23 cellular contexts compared by ENCODE assay signal in the genomic region with DNA sequence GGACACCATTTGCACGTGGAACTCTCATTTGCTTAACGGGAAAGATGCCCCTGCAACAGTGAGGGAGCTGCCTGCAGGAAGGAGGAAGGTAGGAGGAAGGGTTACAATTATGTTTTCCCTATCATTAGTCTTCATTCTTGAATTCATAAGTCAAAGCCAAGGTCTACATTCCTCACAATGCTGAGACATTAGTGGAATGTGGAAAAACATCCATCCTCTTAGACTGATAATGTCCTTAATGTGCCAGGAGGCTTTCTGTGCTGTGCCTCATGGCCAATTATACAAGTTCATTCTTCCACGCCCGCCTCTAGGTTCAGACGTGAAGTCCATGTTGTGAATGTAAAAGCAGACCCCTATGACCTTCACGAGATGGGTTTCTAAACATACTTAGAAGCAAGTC.
DNase-seq lines count a peak whose midpoint lies in the region; ATAC-seq and TF ChIP-seq lines count a peak whose summit lies in the region.
"Had no signal": no experiment of that assay in that cellular context is flagged by ENCODE, and none has a peak within 500 bp of the region (broad histone marks: within the 10 kb centered on the region; RNA-seq: fewer than 3 reads in every experiment).

No MANE protein-coding gene starts in this region.

- peak; percentile 74 for ATAC-seq in omental fat pad (ENCODE audit: low FRiP score)
- ATAC-seq in activated CD4-positive, CD25-positive, alpha-beta regulatory T cell treated with anti-CD3 and anti-CD28 coated beads, Interleukin-2, amount 50 U/mL, for 24 hours: no peak
- ATAC-seq in Right ventricle myocardium inferior: no peak
- ATAC-seq: HepG2; left lung; stimulated activated naive CD8-positive, alpha-beta T cell treated with anti-CD3 and anti-CD28 coated beads, Interleukin-15, Interleukin-2, amounts not matched to agents 100 U/mL and 50 U/mL, for 24 hours had no signal

- peak; percentile 76 for DNase-seq in EL
- peak; percentile 19 for DNase-seq in MG63
- DNase-seq in dedifferentiated amniotic fluid mesenchymal stem cell (ENCODE audit: extremely low spot score): peak; percentile 18
- DNase-seq in omental fat pad (ENCODE audit: low spot score): no peak
- no peak for DNase-seq in Right ventricle myocardium inferior (ENCODE audit: missing footprints)
- DNase-seq in islet precursor cell: no peak
- DNase-seq in CD4-positive, alpha-beta memory T cell: no peak
- DNase-seq: activated CD4-positive, alpha-beta T cell treated with anti-CD3 and anti-CD28 coated beads, Interleukin-2, amount 50 U/mL, for 1 hour; activated effector memory CD4-positive, alpha-beta T cell treated with anti-CD3 and anti-CD28 coated beads, Interleukin-2, amount 50 U/mL, for 16 hours; erythroblast; left lung; midbrain; NCI-H1436; NCI-H2171; stimulated activated naive CD8-positive, alpha-beta T cell treated with anti-CD3 and anti-CD28 coated beads, Interleukin-15, Interleukin-2, amounts not matched to agents 100 U/mL and 50 U/mL, for 24 hours; transverse colon had no signal

- no peaks in the 10 kb centered on the region for H3K4me1 Mint-ChIP-seq in CD4-positive, alpha-beta memory T cell
- H3K4me1 Mint-ChIP-seq: central memory CD8-positive, alpha-beta T cell; nephron had no signal

- no peaks in the 10 kb centered on the region for H3K27me3 ChIP-seq in MG63
- no peaks in the 10 kb centered on the region for H3K27me3 ChIP-seq in CD4-positive, alpha-beta memory T cell (ENCODE audit: insufficient read depth, low read length)
- H3K27me3 ChIP-seq: left lung, transverse colon had no signal

- no peak overlapping the region for H3K27ac Mint-ChIP-seq in CD4-positive, alpha-beta memory T cell
- H3K27ac Mint-ChIP-seq: nephron; T-helper 1 cell treated with Interleukin-12 subunit alpha and Interleukin-12 subunit beta and Interleukin-4 antibody, amounts not matched to agents 30 μg/mL and 1 μg/mL, for 36 hours had no signal

- H3K4me1 ChIP-seq in CD4-positive, alpha-beta memory T cell (ENCODE audit: insufficient read depth, low read length): no peaks in the 10 kb centered on the region
- H3K4me1 ChIP-seq: HAP-1, left lung, transverse colon had no signal

- TF ChIP-seq CTCF in omental fat pad (IDR thresholded peaks at IDR 0.05): no peak

- no peak overlapping the region for H3K27ac ChIP-seq in CD4-positive, alpha-beta memory T cell (ENCODE audit: low read depth, low read length)
- H3K27ac ChIP-seq: left lung, transverse colon, VCaP had no signal

- no peaks in the 10 kb centered on the region for H3K9me3 Mint-ChIP-seq in CD4-positive, alpha-beta memory T cell
- H3K9me3 Mint-ChIP-seq: central memory CD8-positive, alpha-beta T cell; nephron; T-helper 1 cell treated with Interleukin-12 subunit alpha and Interleukin-12 subunit beta and Interleukin-4 antibody, amounts not matched to agents 30 μg/mL and 1 μg/mL, for 36 hours had no signal

- peaks cover 0 to 4% of the 10 kb centered on the region in 2 donors for H3K27me3 Mint-ChIP-seq in CD4-positive, alpha-beta memory T cell
- H3K27me3 Mint-ChIP-seq: central memory CD8-positive, alpha-beta T cell had no signal

- no peak overlapping the region for H3K4me3 Mint-ChIP-seq in CD4-positive, alpha-beta memory T cell
- H3K4me3 Mint-ChIP-seq: central memory CD8-positive, alpha-beta T cell; nephron; T-helper 1 cell treated with Interleukin-12 subunit alpha and Interleukin-12 subunit beta and Interleukin-4 antibody, amounts not matched to agents 30 μg/mL and 1 μg/mL, for 36 hours had no signal

- POLR2A ChIA-PET in CD4-positive, alpha-beta memory T cell (lab: Charles Lee; ENCODE audit: partially characterized antibody): no interaction called here

- H3K4me3 ChIP-seq in MG63: no peak overlapping the region
- no peak overlapping the region for H3K4me3 ChIP-seq in CD4-positive, alpha-beta memory T cell (ENCODE audit: low read length in 2 of 2)
- H3K4me3 ChIP-seq: HAP-1, left lung, transverse colon had no signal

- no peaks in the 10 kb centered on the region for H3K9me3 ChIP-seq in MG63
- no peaks in the 10 kb centered on the region for H3K9me3 ChIP-seq in CD4-positive, alpha-beta memory T cell (ENCODE audit: control insufficient read depth in 1 of 2, low read length in 2 of 2)
- H3K9me3 ChIP-seq: HAP-1, left lung, transverse colon had no signal

- no peaks in the 10 kb centered on the region for H3K36me3 ChIP-seq in MG63
- no peaks in the 10 kb centered on the region for H3K36me3 ChIP-seq in CD4-positive, alpha-beta memory T cell (ENCODE audit: insufficient read depth, low read length)
- H3K36me3 ChIP-seq: HAP-1, left lung, transverse colon had no signal

- CTCF ChIA-PET in CD4-positive, alpha-beta memory T cell (lab: Charles Lee; ENCODE audit: partially characterized antibody): no interaction called here

- H3K36me3 Mint-ChIP-seq in CD4-positive, alpha-beta memory T cell: no peaks in the 10 kb centered on the region

- intact Hi-C loops in Right ventricle myocardium inferior (cut with DNase I): no loop called here
- intact Hi-C loops in CD4-positive, alpha-beta memory T cell (cut with micrococcal nuclease): no loop called here

Comparison
In these comparisons a context has a peak if more than half of its experiments do, and no peak if none do; other contexts are left out.
1. DNase-seq: peak in EL (single experiment), MG63 (single experiment) and dedifferentiated amniotic fluid mesenchymal stem cell (single experiment); none in omental fat pad (single experiment), Right ventricle myocardium inferior (single experiment), islet precursor cell (single experiment) and CD4-positive, alpha-beta memory T cell (0 of 5).